Comparison of ENCODE assay signal across 2 cellular contexts in the genomic region with DNA sequence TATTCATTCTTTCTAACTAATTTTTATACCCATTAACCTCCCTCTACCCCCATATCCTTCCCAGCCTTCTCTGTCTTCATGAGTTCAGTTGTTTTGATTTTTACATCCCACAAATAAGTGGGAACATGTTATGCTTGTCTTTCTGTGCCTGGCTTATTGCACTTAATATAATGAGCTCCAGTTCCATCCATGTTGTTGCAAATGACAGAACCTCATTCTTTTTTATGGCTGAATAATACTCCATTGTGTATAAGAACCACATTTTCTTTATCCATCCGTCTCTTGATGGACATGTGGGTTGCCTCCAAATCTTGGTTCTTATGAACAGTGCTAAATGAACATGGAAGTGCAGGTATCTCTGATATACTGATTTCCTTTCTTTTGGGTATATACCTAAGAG.
A peak's percentile ranks its signal among the peaks of the same experiment; 100 is the strongest.
TF ChIP-seq lines count a peak whose summit lies in the region.

No MANE protein-coding gene starts in this region.

TF ChIP-seq in K562, 482 proteins besides CTCF, POLR2A, EP300 and RAD21:
- 0 out of 4 replicates have a peak, but pooled peaks of 1 of the 2 experiments have one; percentile 9 for TF ChIP-seq KDM1A (IDR thresholded peaks at IDR 0.05)
- TF ChIP-seq ZNF146 (CRISPR knock-in tag; IDR thresholded peaks at IDR 0.05; ENCODE audit: unreplicated experiment) = peak; percentile 63
- TF ChIP-seq PTRF (tag; IDR thresholded peaks at IDR 0.05) = no peak
TF ChIP-seq in K562: peak in this region for 2.

TF ChIP-seq in endothelial cell of umbilical vein, 7 proteins besides CTCF, POLR2A, EP300 and RAD21:
- TF ChIP-seq POLR2AphosphoS5 (IDR thresholded peaks at IDR 0.05; ENCODE audit: insufficient read depth, low read depth, low read length) = no peak
- TF ChIP-seq FOS (IDR thresholded peaks at IDR 0.05; ENCODE audit: borderline replicate concordance, insufficient read depth, low read length) = no peak
- TF ChIP-seq, protein P1, sequence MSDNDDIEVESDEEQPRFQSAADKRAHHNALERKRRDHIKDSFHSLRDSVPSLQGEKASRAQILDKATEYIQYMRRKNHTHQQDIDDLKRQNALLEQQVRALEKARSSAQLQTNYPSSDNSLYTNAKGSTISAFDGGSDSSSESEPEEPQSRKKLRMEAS (IDR thresholded peaks at IDR 0.05; ENCODE audit: insufficient read depth, insufficient read length) = no peak
- TF ChIP-seq EZH2 (IDR thresholded peaks at IDR 0.05; ENCODE audit: borderline replicate concordance, low read depth, low read length, severe bottlenecking) = no peak
- TF ChIP-seq MYC (IDR thresholded peaks at IDR 0.05; ENCODE audit: low read depth, low read length) = no peak
- TF ChIP-seq GATA2 (IDR thresholded peaks at IDR 0.05; ENCODE audit: insufficient read depth, insufficient read length, low read depth, low read length) = no peak
- no peak for TF ChIP-seq JUN (IDR thresholded peaks at IDR 0.05; ENCODE audit: borderline replicate concordance, insufficient read depth, insufficient read length, low read depth)
